29 cellular contexts compared by ENCODE assay signal in the genomic region with DNA sequence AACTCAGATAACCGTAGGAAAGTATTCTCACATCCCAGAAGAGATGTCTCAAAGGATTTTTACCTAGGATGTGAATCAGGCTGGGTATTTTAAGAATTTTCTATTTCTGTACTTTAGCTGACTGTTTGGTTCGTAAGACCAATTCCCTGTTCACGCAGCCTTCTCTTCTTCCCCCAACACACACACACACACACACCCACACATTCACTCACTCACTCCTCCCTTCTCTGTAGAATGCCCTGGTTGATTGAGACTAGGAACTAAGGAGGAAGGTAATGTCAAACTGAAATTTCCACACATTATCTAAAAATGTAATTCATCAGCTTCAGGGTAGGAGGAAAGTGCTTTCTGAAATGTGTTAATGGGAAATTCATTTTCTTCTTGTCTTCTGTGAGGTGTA. TPM values are rescaled to one million over a fixed set of nuclear protein-coding genes. Genes with fewer than 3 reads are reported as not detected.
"Had no signal": no experiment of that assay in that cellular context is flagged by ENCODE, and none has a peak within 500 bp of the region (broad histone marks: within the 10 kb centered on the region; RNA-seq: fewer than 3 reads in every experiment).

No MANE protein-coding gene starts in this region.

- ATAC-seq: activated CD8-positive, alpha-beta T cell treated with anti-CD3 and anti-CD28 coated beads for 36 hours; activated naive CD8-positive, alpha-beta T cell treated with anti-CD3 and anti-CD28 coated beads, Interleukin-2, amount 50 U/mL, for 24 hours had no signal

- H3K27me3 ChIP-seq: MG63 had no signal

- DNase-seq: activated CD4-positive, alpha-beta T cell treated with anti-CD3 and anti-CD28 coated beads, Interleukin-2, amount 10 ng/mL, durations not matched to agents 24 days and 14 days; activated CD4-positive, alpha-beta T cell treated with anti-CD3 and anti-CD28 coated beads, Interleukin-2, amount 50 U/mL, for 4 hours; activated CD8-positive, alpha-beta T cell treated with anti-CD3 and anti-CD28 coated beads for 36 hours; activated gamma-delta T cell; activated naive CD4-positive, alpha-beta T cell treated with Interleukin-2 at 50 U/mL for 16 hours; activated naive CD8-positive, alpha-beta T cell treated with anti-CD3 and anti-CD28 coated beads, Interleukin-2, amount 50 U/mL, for 24 hours; activated T-cell treated with anti-CD3 and anti-CD28 coated beads, Interleukin-2, amount 50 U/mL, for 1 hour; central memory CD4-positive, alpha-beta T cell; Kasumi-1; KG1; MG63; NCI-H1092; NCI-H1436 treated with DMSO at 0.1 percent for 48 hours; NCI-H1694 treated with DMSO at 0.1 percent for 48 hours; NCI-H2029; NCI-H446; NCI-H510A treated with DMSO at 0.1 percent for 48 hours; NCI-H526 treated with DMSO at 0.1 percent for 48 hours; NCI-H774; OCI-M1; Right ventricle myocardium superior; SW 1271; T-helper 1 cell; T-helper 2 cell; T-helper 9 cell; WERI-Rb-1 had no signal

- H3K9me3 ChIP-seq: MG63 had no signal

- H3K36me3 ChIP-seq: MG63, WERI-Rb-1 had no signal

- H3K27ac ChIP-seq: WERI-Rb-1 had no signal

- H3K4me3 ChIP-seq: MG63 had no signal

RNA-seq across cellular contexts. Expression of a gene that starts 43.5 kb away (rescaled TPM):
- total RNA-seq: activated CD4-positive, alpha-beta T cell treated with anti-CD3 and anti-CD28 coated beads, Interleukin-2, amount 10 ng/mL, durations not matched to agents 24 days and 14 days; activated CD8-positive, alpha-beta memory T cell treated with anti-CD3 and anti-CD28 coated beads for 36 hours; activated CD8-positive, alpha-beta T cell treated with anti-CD3 and anti-CD28 coated beads for 36 hours; activated T-helper 2 cell treated with anti-CD3 and anti-CD28 coated beads, Interferon-gamma antibody, Interleukin-2, Interleukin-4, amounts not matched to agents 10 μg/mL and 5 μg/mL and 100 μg/mL, durations not matched to agents 14 hours and 24 hours and 36 hours; bronchial epithelial cell; Right ventricle myocardium superior had no signal
